In the genomic region with DNA sequence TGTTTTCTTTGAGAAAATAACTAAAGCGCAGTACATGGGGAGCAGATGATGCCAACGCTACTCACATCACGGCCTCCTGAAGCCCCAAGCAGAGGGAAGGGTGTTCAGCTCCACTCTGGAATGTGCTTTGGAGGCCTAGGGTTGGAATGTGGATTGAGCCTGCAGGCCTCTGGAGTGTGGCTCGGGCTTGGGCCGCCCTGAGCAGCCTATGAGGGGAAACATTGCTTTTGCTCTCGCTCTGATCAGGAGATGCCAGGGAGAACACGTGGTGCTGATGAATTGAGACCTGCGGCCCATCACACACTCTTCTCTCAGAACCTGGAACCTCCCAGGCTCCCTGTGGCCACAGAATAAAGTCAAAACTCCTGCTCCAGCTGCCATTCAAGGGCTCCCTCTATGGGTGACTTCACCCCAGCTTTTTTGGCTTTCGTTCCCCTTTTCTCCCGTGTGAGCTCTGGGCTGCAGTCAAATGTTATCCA, we compare ENCODE assay signal across 10 cellular contexts. TPM values are rescaled to one million over a fixed set of nuclear protein-coding genes. Genes with fewer than 3 reads are reported as not detected.
DNase-seq lines count a peak whose midpoint lies in the region; ATAC-seq and TF ChIP-seq lines count a peak whose summit lies in the region.
"Had no signal": no experiment of that assay in that cellular context is flagged by ENCODE, and none has a peak within 500 bp of the region (broad histone marks: within the 10 kb centered on the region; RNA-seq: fewer than 3 reads in every experiment).

No MANE protein-coding gene starts in this region.

- H3K4me3 ChIP-seq in retinal pigment epithelial cell (ENCODE audit: low read length), result no peak overlapping the region

- peaks cover 22% of the 10 kb centered on the region for H3K4me1 Mint-ChIP-seq in activated CD4-positive, alpha-beta T cell treated with anti-CD3 and anti-CD28 coated beads, Interleukin-2, amount 10 ng/mL, durations not matched to agents 24 days and 14 days
- H3K4me1 Mint-ChIP-seq in activated T-helper 1 cell treated with anti-CD3 and anti-CD28 coated beads, Interleukin-12 subunit alpha, Interleukin-12 subunit beta, Interleukin-2, Interleukin-4 antibody, amounts not matched to agents 30 ng/mL and 10 ng/mL and 1 ng/mL, durations not matched to agents 14 hours and 24 hours and 36 hours (ENCODE audit: low read depth), result peaks cover 20% of the 10 kb centered on the region

- DNase-seq in activated CD4-positive, alpha-beta T cell treated with anti-CD3 and anti-CD28 coated beads, Interleukin-2, amount 10 ng/mL, durations not matched to agents 24 days and 14 days, result peak; percentile 71
- DNase-seq in activated CD4-positive, alpha-beta T cell treated with anti-CD3 and anti-CD28 coated beads, Interleukin-2, amount 50 U/mL, for 4 hours, result no peak
- peak; percentile 37 for DNase-seq in germinal center (ENCODE audit: low spot score)
- DNase-seq in retinal pigment epithelial cell (ENCODE audit: low read depth), result no peak
- no peak for DNase-seq in activated T-helper 1 cell treated with anti-CD3 and anti-CD28 coated beads, Interleukin-12 subunit alpha, Interleukin-12 subunit beta, Interleukin-2, Interleukin-4 antibody, amounts not matched to agents 30 ng/mL and 10 ng/mL and 1 ng/mL, durations not matched to agents 14 hours and 24 hours and 36 hours (ENCODE audit: low spot score)
- no peak for DNase-seq in stimulated activated naive CD4-positive, alpha-beta T cell treated with Interleukin-2 at 50 U/mL for 16 hours (lab: John Stamatoyannopoulos, UW)
- DNase-seq: CD4-positive, CD25-positive, alpha-beta regulatory T cell had no signal

- H3K27me3 Mint-ChIP-seq in activated CD4-positive, alpha-beta T cell treated with anti-CD3 and anti-CD28 coated beads, Interleukin-2, amount 10 ng/mL, durations not matched to agents 24 days and 14 days, result peaks cover 4% of the 10 kb centered on the region
- peaks cover 5% of the 10 kb centered on the region for H3K27me3 Mint-ChIP-seq in activated T-helper 1 cell treated with anti-CD3 and anti-CD28 coated beads, Interleukin-12 subunit alpha, Interleukin-12 subunit beta, Interleukin-2, Interleukin-4 antibody, amounts not matched to agents 30 ng/mL and 10 ng/mL and 1 ng/mL, durations not matched to agents 14 hours and 24 hours and 36 hours (ENCODE audit: insufficient read depth)

- ATAC-seq in SK-N-SH treated with all-trans-retinoic acid at 6 μM for 48 hours (peak; percentile 62), HG03280 (IDR thresholded peaks at IDR 0.05; ENCODE audit: unreplicated experiment) (no peak)

- H3K36me3 Mint-ChIP-seq in activated CD4-positive, alpha-beta T cell treated with anti-CD3 and anti-CD28 coated beads, Interleukin-2, amount 10 ng/mL, durations not matched to agents 24 days and 14 days (ENCODE audit: low read depth), result no peaks in the 10 kb centered on the region
- H3K36me3 Mint-ChIP-seq in activated T-helper 1 cell treated with anti-CD3 and anti-CD28 coated beads, Interleukin-12 subunit alpha, Interleukin-12 subunit beta, Interleukin-2, Interleukin-4 antibody, amounts not matched to agents 30 ng/mL and 10 ng/mL and 1 ng/mL, durations not matched to agents 14 hours and 24 hours and 36 hours (ENCODE audit: low read depth), result no peaks in the 10 kb centered on the region
- H3K36me3 Mint-ChIP-seq: CD4-positive, CD25-positive, alpha-beta regulatory T cell had no signal

- peak; percentile 69 for TF ChIP-seq CTCF in retinal pigment epithelial cell (conservative IDR thresholded peaks at IDR 0.05; ENCODE audit: low read depth, low read length)

- H3K4me3 Mint-ChIP-seq in activated CD4-positive, alpha-beta T cell treated with anti-CD3 and anti-CD28 coated beads, Interleukin-2, amount 10 ng/mL, durations not matched to agents 24 days and 14 days, result no peak overlapping the region
- H3K4me3 Mint-ChIP-seq in activated T-helper 1 cell treated with anti-CD3 and anti-CD28 coated beads, Interleukin-12 subunit alpha, Interleukin-12 subunit beta, Interleukin-2, Interleukin-4 antibody, amounts not matched to agents 30 ng/mL and 10 ng/mL and 1 ng/mL, durations not matched to agents 14 hours and 24 hours and 36 hours, result no peak overlapping the region
- H3K4me3 Mint-ChIP-seq: CD4-positive, CD25-positive, alpha-beta regulatory T cell had no signal

- H3K9me3 Mint-ChIP-seq in activated CD4-positive, alpha-beta T cell treated with anti-CD3 and anti-CD28 coated beads, Interleukin-2, amount 10 ng/mL, durations not matched to agents 24 days and 14 days, result no peaks in the 10 kb centered on the region
- H3K9me3 Mint-ChIP-seq in activated T-helper 1 cell treated with anti-CD3 and anti-CD28 coated beads, Interleukin-12 subunit alpha, Interleukin-12 subunit beta, Interleukin-2, Interleukin-4 antibody, amounts not matched to agents 30 ng/mL and 10 ng/mL and 1 ng/mL, durations not matched to agents 14 hours and 24 hours and 36 hours, result no peaks in the 10 kb centered on the region
- H3K9me3 Mint-ChIP-seq: CD4-positive, CD25-positive, alpha-beta regulatory T cell had no signal

- H3K27ac Mint-ChIP-seq in activated CD4-positive, alpha-beta T cell treated with anti-CD3 and anti-CD28 coated beads, Interleukin-2, amount 10 ng/mL, durations not matched to agents 24 days and 14 days, result no peak overlapping the region
- no peak overlapping the region for H3K27ac Mint-ChIP-seq in activated T-helper 1 cell treated with anti-CD3 and anti-CD28 coated beads, Interleukin-12 subunit alpha, Interleukin-12 subunit beta, Interleukin-2, Interleukin-4 antibody, amounts not matched to agents 30 ng/mL and 10 ng/mL and 1 ng/mL, durations not matched to agents 14 hours and 24 hours and 36 hours

- intact Hi-C loops in activated CD4-positive, alpha-beta T cell treated with anti-CD3 and anti-CD28 coated beads, Interleukin-2, amount 10 ng/mL, durations not matched to agents 24 days and 14 days (cut with micrococcal nuclease), result loop anchor here (5.0 kb wide), 1 partner anchor 107 kb away; no protein-coding TSS in a partner anchor
- intact Hi-C loops in activated T-helper 1 cell treated with anti-CD3 and anti-CD28 coated beads, Interleukin-12 subunit alpha, Interleukin-12 subunit beta, Interleukin-2, Interleukin-4 antibody, amounts not matched to agents 30 ng/mL and 10 ng/mL and 1 ng/mL, durations not matched to agents 14 hours and 24 hours and 36 hours (cut with micrococcal nuclease), result no loop called here

TF ChIP-seq in SK-N-SH treated with all-trans-retinoic acid at 6 μM for 48 hours, 23 proteins besides CTCF, POLR2A, EP300 and RAD21 (continues in another document):
- TF ChIP-seq ESRRG (CRISPR knock-in tag; IDR thresholded peaks at IDR 0.05) (no peak), ZNF8 (CRISPR knock-in tag; IDR thresholded peaks at IDR 0.05) (no peak), SNAI2 (CRISPR knock-in tag; IDR thresholded peaks at IDR 0.05) (no peak)
- TF ChIP-seq, protein P1, sequence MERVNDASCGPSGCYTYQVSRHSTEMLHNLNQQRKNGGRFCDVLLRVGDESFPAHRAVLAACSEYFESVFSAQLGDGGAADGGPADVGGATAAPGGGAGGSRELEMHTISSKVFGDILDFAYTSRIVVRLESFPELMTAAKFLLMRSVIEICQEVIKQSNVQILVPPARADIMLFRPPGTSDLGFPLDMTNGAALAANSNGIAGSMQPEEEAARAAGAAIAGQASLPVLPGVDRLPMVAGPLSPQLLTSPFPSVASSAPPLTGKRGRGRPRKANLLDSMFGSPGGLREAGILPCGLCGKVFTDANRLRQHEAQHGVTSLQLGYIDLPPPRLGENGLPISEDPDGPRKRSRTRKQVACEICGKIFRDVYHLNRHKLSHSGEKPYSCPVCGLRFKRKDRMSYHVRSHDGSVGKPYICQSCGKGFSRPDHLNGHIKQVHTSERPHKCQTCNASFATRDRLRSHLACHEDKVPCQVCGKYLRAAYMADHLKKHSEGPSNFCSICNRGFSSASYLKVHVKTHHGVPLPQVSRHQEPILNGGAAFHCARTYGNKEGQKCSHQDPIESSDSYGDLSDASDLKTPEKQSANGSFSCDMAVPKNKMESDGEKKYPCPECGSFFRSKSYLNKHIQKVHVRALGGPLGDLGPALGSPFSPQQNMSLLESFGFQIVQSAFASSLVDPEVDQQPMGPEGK (CRISPR knock-in tag; IDR thresholded peaks at IDR 0.05; ENCODE audit: borderline replicate concordance), result no peak

RNA-seq across cellular contexts. Expression of gene CCDC13, which starts 23.3 kb away (rescaled TPM):
- 0.16 TPM in 1 of 2 replicates, not detected in the other for total RNA-seq in activated CD4-positive, alpha-beta T cell treated with anti-CD3 and anti-CD28 coated beads, Interleukin-2, amount 10 ng/mL, durations not matched to agents 24 days and 14 days
- 0.32 TPM in 1 of 2 replicates, not detected in the other for total RNA-seq in activated T-helper 1 cell treated with anti-CD3 and anti-CD28 coated beads, Interleukin-12 subunit alpha, Interleukin-12 subunit beta, Interleukin-2, Interleukin-4 antibody, amounts not matched to agents 30 ng/mL and 10 ng/mL and 1 ng/mL, durations not matched to agents 14 hours and 24 hours and 36 hours

RNA-seq across cellular contexts. Expression of gene HHATL, which starts 47.2 kb away (rescaled TPM):
- total RNA-seq in activated CD4-positive, alpha-beta T cell treated with anti-CD3 and anti-CD28 coated beads, Interleukin-2, amount 10 ng/mL, durations not matched to agents 24 days and 14 days, result not detected in 2 replicates
- total RNA-seq in activated T-helper 1 cell treated with anti-CD3 and anti-CD28 coated beads, Interleukin-12 subunit alpha, Interleukin-12 subunit beta, Interleukin-2, Interleukin-4 antibody, amounts not matched to agents 30 ng/mL and 10 ng/mL and 1 ng/mL, durations not matched to agents 14 hours and 24 hours and 36 hours, result not detected in 2 replicates
- total RNA-seq: CD4-positive, CD25-positive, alpha-beta regulatory T cell; pulmonary artery endothelial cell had no signal

RNA-seq across cellular contexts. Expression of gene HIGD1A, which starts 54.5 kb away (rescaled TPM):
- 88.6 and 91.6 TPM in 2 replicates for total RNA-seq in activated CD4-positive, alpha-beta T cell treated with anti-CD3 and anti-CD28 coated beads, Interleukin-2, amount 10 ng/mL, durations not matched to agents 24 days and 14 days
- 90.1 and 97.5 TPM in 2 replicates for total RNA-seq in activated T-helper 1 cell treated with anti-CD3 and anti-CD28 coated beads, Interleukin-12 subunit alpha, Interleukin-12 subunit beta, Interleukin-2, Interleukin-4 antibody, amounts not matched to agents 30 ng/mL and 10 ng/mL and 1 ng/mL, durations not matched to agents 14 hours and 24 hours and 36 hours

RNA-seq across cellular contexts. Expression of gene ACKR2, which starts 59.5 kb away (rescaled TPM):
- 0.42 and 0.69 TPM in 2 replicates for total RNA-seq in activated CD4-positive, alpha-beta T cell treated with anti-CD3 and anti-CD28 coated beads, Interleukin-2, amount 10 ng/mL, durations not matched to agents 24 days and 14 days
- total RNA-seq in activated T-helper 1 cell treated with anti-CD3 and anti-CD28 coated beads, Interleukin-12 subunit alpha, Interleukin-12 subunit beta, Interleukin-2, Interleukin-4 antibody, amounts not matched to agents 30 ng/mL and 10 ng/mL and 1 ng/mL, durations not matched to agents 14 hours and 24 hours and 36 hours, result 0.66 and 0.88 TPM in 2 replicates
- total RNA-seq: CD4-positive, CD25-positive, alpha-beta regulatory T cell; pulmonary artery endothelial cell had no signal

Comparison
In these comparisons a context has a peak if more than half of its experiments do, and no peak if none do; other contexts are left out.
1. DNase-seq: peak in activated CD4-positive, alpha-beta T cell treated with anti-CD3 and anti-CD28 coated beads, Interleukin-2, amount 10 ng/mL, durations not matched to agents 24 days and 14 days (single experiment) and germinal center (single experiment); none in activated CD4-positive, alpha-beta T cell treated with anti-CD3 and anti-CD28 coated beads, Interleukin-2, amount 50 U/mL, for 4 hours (0 of 2), retinal pigment epithelial cell (single experiment), activated T-helper 1 cell treated with anti-CD3 and anti-CD28 coated beads, Interleukin-12 subunit alpha, Interleukin-12 subunit beta, Interleukin-2, Interleukin-4 antibody, amounts not matched to agents 30 ng/mL and 10 ng/mL and 1 ng/mL, durations not matched to agents 14 hours and 24 hours and 36 hours (single experiment) and stimulated activated naive CD4-positive, alpha-beta T cell treated with Interleukin-2 at 50 U/mL for 16 hours (single experiment).